Comparison of ENCODE assay signal across 24 cellular contexts in genomic region chr2:191578031-191578430, GRCh38.
"Had no signal": no experiment of that assay in that cellular context is flagged by ENCODE, and none has a peak within 500 bp of the region (broad histone marks: within the 10 kb centered on the region; RNA-seq: fewer than 3 reads in every experiment).

No MANE protein-coding gene starts in this region.

- DNase-seq: effector CD8-positive, alpha-beta T cell; heart left ventricle; kidney; mesendoderm; naive thymus-derived CD8-positive, alpha-beta T cell; nephron progenitor cell; nucleus accumbens; ovary; right lobe of liver; small intestine; stimulated activated CD4-positive, alpha-beta T cell treated with anti-CD3 and anti-CD28 coated beads, Interleukin-12 subunit alpha, Interleukin-12 subunit beta, amount 100 ng/mL, for 4 hours; stimulated activated CD4-positive, alpha-beta T cell treated with anti-CD3 and anti-CD28 coated beads, Interleukin-1b, Interleukin-23, amount 100 ng/mL, for 48 hours; stimulated activated CD4-positive, alpha-beta T cell treated with anti-CD3 and anti-CD28 coated beads, Interleukin-4, amount 100 ng/mL, for 1 hour; stimulated activated CD8-positive, alpha-beta memory T cell treated with anti-CD3 and anti-CD28 coated beads, Interleukin-4, amount 100 ng/mL, for 48 hours; stimulated activated naive CD4-positive, alpha-beta T cell; stimulated activated naive CD8-positive, alpha-beta T cell treated with anti-CD3 and anti-CD28 coated beads, Interleukin-15, amount 100 ng/mL, for 72 hours; transverse colon; upper lobe of right lung; uterus had no signal

- H3K79me2 ChIP-seq: hepatocyte had no signal

- H3K4me3 ChIP-seq: gastroesophageal sphincter, heart left ventricle, hepatocyte, lung, ovary, right lobe of liver, suprapubic skin, transverse colon, upper lobe of right lung, uterus had no signal

- ATAC-seq: gastroesophageal sphincter; heart left ventricle; left lobe of liver; naive thymus-derived CD8-positive, alpha-beta T cell; right lobe of liver; stimulated activated naive CD8-positive, alpha-beta T cell treated with anti-CD3 and anti-CD28 coated beads, Interleukin-15, amount 100 ng/mL, for 72 hours; upper lobe of right lung had no signal

- H2AFZ ChIP-seq: hepatocyte had no signal

- H3K9me3 ChIP-seq: gastroesophageal sphincter, heart left ventricle, ovary, right lobe of liver, suprapubic skin, transverse colon, upper lobe of right lung, uterus had no signal

- H3K27me3 ChIP-seq: gastroesophageal sphincter, hepatocyte, ovary, right lobe of liver, suprapubic skin, transverse colon, upper lobe of right lung, uterus had no signal

- H3K4me1 ChIP-seq: gastroesophageal sphincter, heart left ventricle, right lobe of liver, suprapubic skin, upper lobe of right lung, uterus had no signal

- H3K27ac ChIP-seq: gastroesophageal sphincter, heart left ventricle, hepatocyte, ovary, right lobe of liver, suprapubic skin, transverse colon, upper lobe of right lung, uterus had no signal

- H3K4me2 ChIP-seq: hepatocyte had no signal

- H3K36me3 ChIP-seq: gastroesophageal sphincter, heart left ventricle, ovary, right lobe of liver, suprapubic skin, transverse colon, upper lobe of right lung, uterus had no signal
